In genomic region chr6:33806795-33807194, GRCh38 we compare ENCODE assay signal across 20 cellular contexts. TPM values are rescaled to one million over a fixed set of nuclear protein-coding genes. Genes with fewer than 3 reads are reported as not detected.
DNase-seq lines count a peak whose midpoint lies in the region; ATAC-seq and TF ChIP-seq lines count a peak whose summit lies in the region.
"Had no signal": no experiment of that assay in that cellular context is flagged by ENCODE, and none has a peak within 500 bp of the region (broad histone marks: within the 10 kb centered on the region; RNA-seq: fewer than 3 reads in every experiment).

No MANE protein-coding gene starts in this region.

- peaks cover 48% of the 10 kb centered on the region for H3K27me3 ChIP-seq in osteoblast (ENCODE audit: insufficient read depth, low read length)

- H3K79me2 ChIP-seq in osteoblast (ENCODE audit: insufficient read depth, low read length) = no peaks in the 10 kb centered on the region

- no peaks in the 10 kb centered on the region for H4K20me1 ChIP-seq in osteoblast (ENCODE audit: insufficient read depth, low read length)

- H3K36me3 ChIP-seq in osteoblast (ENCODE audit: insufficient read depth, low read length) = no peaks in the 10 kb centered on the region

- TF ChIP-seq CTCF in osteoblast (IDR thresholded peaks at IDR 0.05; ENCODE audit: extremely low read depth, low read depth, low read length) = no peak

- H3K27ac ChIP-seq in osteoblast (ENCODE audit: low read depth, low read length) = no peak overlapping the region
- H3K27ac ChIP-seq: A549, C4-2B had no signal

- no peak overlapping the region for H3K4me2 ChIP-seq in osteoblast (ENCODE audit: insufficient read depth, low read length)
- H3K4me2 ChIP-seq: A549 had no signal

- H3K27me3 Mint-ChIP-seq in activated naive CD4-positive, alpha-beta T cell treated with anti-CD3 and anti-CD28 coated beads, Interleukin-2, amount 50 U/mL, for 24 hours = peaks cover 18% of the 10 kb centered on the region
- H3K27me3 Mint-ChIP-seq in activated naive CD4-positive, alpha-beta T cell treated with anti-CD3 and anti-CD28 coated beads for 36 hours (ENCODE audit: low read depth) = peaks cover 17% of the 10 kb centered on the region
- peaks cover 77% of the 10 kb centered on the region for H3K27me3 Mint-ChIP-seq in central memory CD8-positive, alpha-beta T cell
- H3K27me3 Mint-ChIP-seq in immature natural killer cell (ENCODE audit: low read depth in 3 of 3) = peaks cover 13 to 20% (median 15%) of the 10 kb centered on the region in 3 donors

- ATAC-seq in central memory CD8-positive, alpha-beta T cell (replicated peaks; ENCODE audit: extremely low read depth, poor library complexity, severe bottlenecking) = no peak
- ATAC-seq: A549; CD8-positive, alpha-beta T cell had no signal

- H3K4me1 Mint-ChIP-seq in activated naive CD4-positive, alpha-beta T cell treated with anti-CD3 and anti-CD28 coated beads, Interleukin-2, amount 50 U/mL, for 24 hours = peaks cover 17% of the 10 kb centered on the region
- peaks cover 17% of the 10 kb centered on the region for H3K4me1 Mint-ChIP-seq in activated naive CD4-positive, alpha-beta T cell treated with anti-CD3 and anti-CD28 coated beads for 36 hours (ENCODE audit: low read depth)
- peaks cover 28% of the 10 kb centered on the region for H3K4me1 Mint-ChIP-seq in central memory CD8-positive, alpha-beta T cell
- H3K4me1 Mint-ChIP-seq in immature natural killer cell = peaks cover 27 to 30% of the 10 kb centered on the region in 2 donors

- H3K9me3 Mint-ChIP-seq in activated naive CD4-positive, alpha-beta T cell treated with anti-CD3 and anti-CD28 coated beads, Interleukin-2, amount 50 U/mL, for 24 hours = no peaks in the 10 kb centered on the region
- H3K9me3 Mint-ChIP-seq in activated naive CD4-positive, alpha-beta T cell treated with anti-CD3 and anti-CD28 coated beads for 36 hours = no peaks in the 10 kb centered on the region
- H3K9me3 Mint-ChIP-seq in central memory CD8-positive, alpha-beta T cell = no peaks in the 10 kb centered on the region
- peaks cover 0 to 3% (median 0%) of the 10 kb centered on the region in 6 donors for H3K9me3 Mint-ChIP-seq in immature natural killer cell
- H3K9me3 Mint-ChIP-seq: CD8-positive, alpha-beta T cell had no signal

- no peak for DNase-seq in activated naive CD4-positive, alpha-beta T cell treated with anti-CD3 and anti-CD28 coated beads for 36 hours
- DNase-seq in central memory CD8-positive, alpha-beta T cell (ENCODE audit: low spot score in 2 of 2) = no peak
- DNase-seq in immature natural killer cell = no peak
- DNase-seq in osteoblast (ENCODE audit: insufficient read length, low spot score, missing footprints) = peak; percentile 59
- DNase-seq in foreskin melanocyte = no peak
- DNase-seq in NCI-H2196 (lab: John Stamatoyannopoulos, UW; ENCODE audit: unreplicated experiment) = no peak
- DNase-seq in stimulated activated CD4-positive, alpha-beta T cell treated with anti-CD3 and anti-CD28 coated beads, Interleukin-2, amount 100 ng/mL, for 48 hours = no peak
- DNase-seq: 8988T; Caco-2; CD4-positive, CD25-positive, alpha-beta regulatory T cell; CD8-positive, alpha-beta T cell; DMS153; DND-41; GOT3; H7; HCEC 1CT had no signal

- peak overlapping the region; percentile 11 for H3K4me3 Mint-ChIP-seq in activated naive CD4-positive, alpha-beta T cell treated with anti-CD3 and anti-CD28 coated beads, Interleukin-2, amount 50 U/mL, for 24 hours
- no peak overlapping the region for H3K4me3 Mint-ChIP-seq in activated naive CD4-positive, alpha-beta T cell treated with anti-CD3 and anti-CD28 coated beads for 36 hours
- H3K4me3 Mint-ChIP-seq in central memory CD8-positive, alpha-beta T cell = peak overlapping the region; percentile 38
- H3K4me3 Mint-ChIP-seq in immature natural killer cell = peak overlapping the region in 3 of 5 donors; percentile 21 to 84 (median 80)
- H3K4me3 Mint-ChIP-seq: CD8-positive, alpha-beta T cell had no signal

- H2AFZ ChIP-seq in osteoblast (ENCODE audit: low read length) = no peak overlapping the region

- CTCF ChIA-PET in activated naive CD4-positive, alpha-beta T cell treated with anti-CD3 and anti-CD28 coated beads for 36 hours (lab: Charles Lee) = interaction anchor here (1.2 to 1.4 kb wide), 2 partner anchors 35 to 38 kb away, joined by 3 to 5 read pairs; no protein-coding TSS in a partner anchor

- H3K27ac Mint-ChIP-seq in activated naive CD4-positive, alpha-beta T cell treated with anti-CD3 and anti-CD28 coated beads, Interleukin-2, amount 50 U/mL, for 24 hours = no peak overlapping the region
- no peak overlapping the region for H3K27ac Mint-ChIP-seq in activated naive CD4-positive, alpha-beta T cell treated with anti-CD3 and anti-CD28 coated beads for 36 hours
- H3K27ac Mint-ChIP-seq in central memory CD8-positive, alpha-beta T cell (ENCODE audit: low read depth) = no peak overlapping the region
- no peak overlapping the region for H3K27ac Mint-ChIP-seq in immature natural killer cell
- H3K27ac Mint-ChIP-seq: CD4-positive, CD25-positive, alpha-beta regulatory T cell; CD8-positive, alpha-beta T cell had no signal

- no peaks in the 10 kb centered on the region for H3K4me1 ChIP-seq in osteoblast (ENCODE audit: insufficient read depth, low read length)
- H3K4me1 ChIP-seq: A549, Caco-2 had no signal

- intact Hi-C loops in activated naive CD4-positive, alpha-beta T cell treated with anti-CD3 and anti-CD28 coated beads for 36 hours (cut with micrococcal nuclease) = no loop called here

- no peak overlapping the region for H3K4me3 ChIP-seq in osteoblast (ENCODE audit: insufficient read depth, low read length)
- H3K4me3 ChIP-seq: A549 had no signal

- no peaks in the 10 kb centered on the region for H3K9me3 ChIP-seq in osteoblast (ENCODE audit: low read depth, low read length)
- H3K9me3 ChIP-seq: A549, Caco-2 had no signal

- H3K36me3 Mint-ChIP-seq in activated naive CD4-positive, alpha-beta T cell treated with anti-CD3 and anti-CD28 coated beads, Interleukin-2, amount 50 U/mL, for 24 hours = no peaks in the 10 kb centered on the region
- no peaks in the 10 kb centered on the region for H3K36me3 Mint-ChIP-seq in activated naive CD4-positive, alpha-beta T cell treated with anti-CD3 and anti-CD28 coated beads for 36 hours (ENCODE audit: low read depth)
- H3K36me3 Mint-ChIP-seq in central memory CD8-positive, alpha-beta T cell (ENCODE audit: insufficient read depth) = no peaks in the 10 kb centered on the region
- peaks cover 0 to 3% (median 0%) of the 10 kb centered on the region in 3 donors for H3K36me3 Mint-ChIP-seq in immature natural killer cell
- H3K36me3 Mint-ChIP-seq: CD4-positive, CD25-positive, alpha-beta regulatory T cell; CD8-positive, alpha-beta T cell had no signal

RNA-seq across cellular contexts. Expression of gene MLN, which starts 3.0 kb away (rescaled TPM):
- not detected for total RNA-seq in activated naive CD4-positive, alpha-beta T cell treated with anti-CD3 and anti-CD28 coated beads for 36 hours
- not detected for polyA plus RNA-seq in immature natural killer cell
- not detected in 2 replicates for total RNA-seq in osteoblast
- total RNA-seq: Caco-2; CD4-positive, CD25-positive, alpha-beta regulatory T cell; CD8-positive, alpha-beta T cell; H7 had no signal
- polyA plus RNA-seq: A549; BJ; CD4-positive, CD25-positive, alpha-beta regulatory T cell had no signal

RNA-seq across cellular contexts. Expression of gene LEMD2, which starts 17.9 kb away (rescaled TPM):
- 10 to 100 TPM; 64.0 to 66.3 TPM for total RNA-seq in activated naive CD4-positive, alpha-beta T cell treated with anti-CD3 and anti-CD28 coated beads for 36 hours
- polyA plus RNA-seq in immature natural killer cell = 10 to 100 TPM; 22.6 to 39.8 (median 23.6) TPM
- 47.4 and 49.2 TPM in 2 replicates for total RNA-seq in osteoblast
